ENCODE assay signal across 36 cellular contexts in the genomic region with DNA sequence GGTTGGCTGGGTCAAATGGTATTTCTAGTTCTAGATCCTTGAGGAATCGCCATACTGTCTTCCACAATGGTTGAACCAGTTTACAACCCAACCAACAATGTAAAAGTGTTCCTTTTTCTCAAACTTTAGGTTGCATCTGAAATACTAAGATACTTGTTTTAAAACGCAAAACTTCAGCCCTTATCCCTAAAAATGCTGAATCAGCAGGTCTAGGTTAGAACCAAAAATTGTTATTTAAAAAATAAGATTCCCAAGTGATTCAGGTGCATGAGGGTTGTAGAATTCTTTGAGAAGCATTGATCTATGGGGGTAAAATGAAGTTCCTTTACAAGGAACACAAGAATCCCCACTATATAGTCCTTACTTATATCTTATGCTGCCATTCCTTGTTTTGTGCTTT. TPM values are rescaled to one million over a fixed set of nuclear protein-coding genes. Genes with fewer than 3 reads are reported as not detected.
"Had no signal": no experiment of that assay in that cellular context is flagged by ENCODE, and none has a peak within 500 bp of the region (broad histone marks: within the 10 kb centered on the region; RNA-seq: fewer than 3 reads in every experiment).

No MANE protein-coding gene starts in this region.

- H3K27ac Mint-ChIP-seq: activated B cell treated with CpG ODN at 0.5 μM for 24 hours; activated CD4-positive, alpha-beta T cell treated with anti-CD3 and anti-CD28 coated beads, Interleukin-2, amount 10 ng/mL, durations not matched to agents 24 days and 14 days; activated CD8-positive, alpha-beta T cell treated with anti-CD3 and anti-CD28 coated beads for 36 hours; activated naive CD4-positive, alpha-beta T cell treated with anti-CD3 and anti-CD28 coated beads for 36 hours; activated naive CD4-positive, alpha-beta T cell treated with anti-CD3 and anti-CD28 coated beads, Interleukin-2, amount 50 U/mL, for 72 hours; activated naive CD8-positive, alpha-beta T cell treated with anti-CD3 and anti-CD28 coated beads for 36 hours; activated T-cell treated with anti-CD3 and anti-CD28 coated beads, Interleukin-2, amount 50 U/mL, for 72 hours; activated T-helper 1 cell treated with anti-CD3 and anti-CD28 coated beads, Interleukin-12 subunit alpha, Interleukin-12 subunit beta, Interleukin-2, Interleukin-4 antibody, amounts not matched to agents 30 ng/mL and 10 ng/mL and 1 ng/mL, durations not matched to agents 14 hours and 24 hours and 36 hours; activated T-helper 17 cell treated with anti-CD3 and anti-CD28 coated beads, Interleukin-2, amount 50 U/mL, for 72 hours; T-helper 1 cell treated with Interleukin-12 subunit alpha and Interleukin-12 subunit beta and Interleukin-4 antibody, amounts not matched to agents 30 μg/mL and 1 μg/mL, for 36 hours; T-helper 2 cell treated with Interferon-gamma antibody and Interleukin-4, amounts not matched to agents 5 μg/mL and 100 μg/mL, for 36 hours had no signal

- H3K9me3 ChIP-seq: adrenal gland, body of pancreas, breast epithelium had no signal

- DNase-seq: activated B cell treated with CpG ODN at 0.5 μM for 24 hours; activated CD4-positive, alpha-beta T cell treated with anti-CD3 and anti-CD28 coated beads for 4 hours; activated CD4-positive, alpha-beta T cell treated with anti-CD3 and anti-CD28 coated beads, Interleukin-2, amount 10 ng/mL, durations not matched to agents 24 days and 14 days; activated CD4-positive, alpha-beta T cell treated with anti-CD3 and anti-CD28 coated beads, Interleukin-2, amount 50 U/mL, for 48 hours; activated CD4-positive, CD25-positive, alpha-beta regulatory T cell treated with anti-CD3 and anti-CD28 coated beads, Interleukin-2, amount 50 U/mL, for 72 hours; activated CD8-positive, alpha-beta memory T cell treated with anti-CD3 and anti-CD28 coated beads, Interleukin-2, amount 50 U/mL, for 4 hours; activated CD8-positive, alpha-beta T cell treated with anti-CD3 and anti-CD28 coated beads for 36 hours; activated effector memory CD4-positive, alpha-beta T cell treated with anti-CD3 and anti-CD28 coated beads, Interleukin-2, amount 50 U/mL, for 16 hours; activated gamma-delta T cell treated with Interleukin-2 at 50 U/mL for 16 hours; activated naive CD4-positive, alpha-beta T cell; activated naive CD4-positive, alpha-beta T cell treated with anti-CD3 and anti-CD28 coated beads for 36 hours; activated naive CD4-positive, alpha-beta T cell treated with anti-CD3 and anti-CD28 coated beads, Interleukin-2, amount 50 U/mL, for 16 hours; activated naive CD8-positive, alpha-beta T cell treated with anti-CD3 and anti-CD28 coated beads for 36 hours; activated T-cell treated with anti-CD3 and anti-CD28 coated beads for 4 hours; activated T-cell treated with anti-CD3 and anti-CD28 coated beads, Interleukin-2, amount 50 U/mL, for 1 hour; activated T-cell treated with anti-CD3 and anti-CD28 coated beads, Interleukin-2, amount 50 U/mL, for 4 hours; activated T-cell treated with anti-CD3 and anti-CD28 coated beads, Interleukin-2, amount 50 U/mL, for 72 hours; adrenal gland; amniotic stem cell; aorta; body of pancreas; brain microvascular endothelial cell; central memory CD4-positive, alpha-beta T cell; T-helper 2 cell; T-helper 9 cell had no signal

- H3K27me3 Mint-ChIP-seq: activated B cell treated with CpG ODN at 0.5 μM for 24 hours; activated CD4-positive, alpha-beta T cell treated with anti-CD3 and anti-CD28 coated beads, Interleukin-2, amount 10 ng/mL, durations not matched to agents 24 days and 14 days had no signal

- H3K36me3 ChIP-seq: adrenal gland, brain microvascular endothelial cell, breast epithelium had no signal

- FAIRE-seq: astrocyte, colon, TTC549 had no signal

- H3K36me3 Mint-ChIP-seq: activated naive CD4-positive, alpha-beta T cell treated with anti-CD3 and anti-CD28 coated beads, Interleukin-2, amount 50 U/mL, for 72 hours; activated naive CD8-positive, alpha-beta T cell treated with anti-CD3 and anti-CD28 coated beads for 36 hours had no signal

- H3K4me3 ChIP-seq: adrenal gland, body of pancreas, breast epithelium had no signal

- H3K27ac ChIP-seq: adrenal gland, body of pancreas, brain microvascular endothelial cell, breast epithelium, VCaP had no signal

- H3K9me3 Mint-ChIP-seq: activated B cell treated with CpG ODN at 0.5 μM for 24 hours; activated CD4-positive, alpha-beta T cell treated with anti-CD3 and anti-CD28 coated beads, Interleukin-2, amount 10 ng/mL, durations not matched to agents 24 days and 14 days; activated CD8-positive, alpha-beta T cell treated with anti-CD3 and anti-CD28 coated beads for 36 hours; activated naive CD4-positive, alpha-beta T cell treated with anti-CD3 and anti-CD28 coated beads for 36 hours; activated naive CD4-positive, alpha-beta T cell treated with anti-CD3 and anti-CD28 coated beads, Interleukin-2, amount 50 U/mL, for 72 hours; activated naive CD8-positive, alpha-beta T cell treated with anti-CD3 and anti-CD28 coated beads for 36 hours; activated T-cell treated with anti-CD3 and anti-CD28 coated beads, Interleukin-2, amount 50 U/mL, for 4 hours; activated T-cell treated with anti-CD3 and anti-CD28 coated beads, Interleukin-2, amount 50 U/mL, for 72 hours; activated T-helper 1 cell treated with anti-CD3 and anti-CD28 coated beads, Interleukin-12 subunit alpha, Interleukin-12 subunit beta, Interleukin-2, Interleukin-4 antibody, amounts not matched to agents 30 ng/mL and 10 ng/mL and 1 ng/mL, durations not matched to agents 14 hours and 24 hours and 36 hours; activated T-helper 17 cell treated with anti-CD3 and anti-CD28 coated beads, Interleukin-2, amount 50 U/mL, for 72 hours; T-helper 1 cell treated with Interleukin-12 subunit alpha and Interleukin-12 subunit beta and Interleukin-4 antibody, amounts not matched to agents 30 μg/mL and 1 μg/mL, for 36 hours; T-helper 2 cell treated with Interferon-gamma antibody and Interleukin-4, amounts not matched to agents 5 μg/mL and 100 μg/mL, for 36 hours had no signal

- ATAC-seq: activated CD8-positive, alpha-beta T cell treated with anti-CD3 and anti-CD28 coated beads for 36 hours; activated naive CD4-positive, alpha-beta T cell treated with anti-CD3 and anti-CD28 coated beads, Interleukin-2, amount 50 U/mL, for 72 hours; activated T-cell treated with anti-CD3 and anti-CD28 coated beads, Interleukin-2, amount 50 U/mL, for 4 hours; activated T-cell treated with anti-CD3 and anti-CD28 coated beads, Interleukin-2, amount 50 U/mL, for 72 hours; activated T-helper 17 cell treated with anti-CD3 and anti-CD28 coated beads, Interleukin-2, amount 50 U/mL, for 72 hours; body of pancreas had no signal

- H3K4me1 ChIP-seq: adrenal gland, breast epithelium had no signal

- H3K4me1 Mint-ChIP-seq: activated B cell treated with CpG ODN at 0.5 μM for 24 hours; activated CD4-positive, alpha-beta T cell treated with anti-CD3 and anti-CD28 coated beads, Interleukin-2, amount 10 ng/mL, durations not matched to agents 24 days and 14 days; activated naive CD8-positive, alpha-beta T cell treated with anti-CD3 and anti-CD28 coated beads for 36 hours; activated T-helper 17 cell treated with anti-CD3 and anti-CD28 coated beads, Interleukin-2, amount 50 U/mL, for 72 hours had no signal

- H3K27me3 ChIP-seq: adrenal gland, body of pancreas, brain microvascular endothelial cell, breast epithelium had no signal

- H3K4me3 Mint-ChIP-seq: activated B cell treated with CpG ODN at 0.5 μM for 24 hours; activated CD4-positive, alpha-beta T cell treated with anti-CD3 and anti-CD28 coated beads, Interleukin-2, amount 10 ng/mL, durations not matched to agents 24 days and 14 days; activated CD8-positive, alpha-beta T cell treated with anti-CD3 and anti-CD28 coated beads for 36 hours; activated naive CD4-positive, alpha-beta T cell treated with anti-CD3 and anti-CD28 coated beads for 36 hours; activated naive CD8-positive, alpha-beta T cell treated with anti-CD3 and anti-CD28 coated beads for 36 hours; activated T-cell treated with anti-CD3 and anti-CD28 coated beads, Interleukin-2, amount 50 U/mL, for 4 hours; activated T-cell treated with anti-CD3 and anti-CD28 coated beads, Interleukin-2, amount 50 U/mL, for 72 hours; activated T-helper 1 cell treated with anti-CD3 and anti-CD28 coated beads, Interleukin-12 subunit alpha, Interleukin-12 subunit beta, Interleukin-2, Interleukin-4 antibody, amounts not matched to agents 30 ng/mL and 10 ng/mL and 1 ng/mL, durations not matched to agents 14 hours and 24 hours and 36 hours; activated T-helper 17 cell treated with anti-CD3 and anti-CD28 coated beads, Interleukin-2, amount 50 U/mL, for 72 hours; T-helper 1 cell treated with Interleukin-12 subunit alpha and Interleukin-12 subunit beta and Interleukin-4 antibody, amounts not matched to agents 30 μg/mL and 1 μg/mL, for 36 hours; T-helper 2 cell treated with Interferon-gamma antibody and Interleukin-4, amounts not matched to agents 5 μg/mL and 100 μg/mL, for 36 hours had no signal

RNA-seq across cellular contexts. Expression of gene BICC1, which starts 56.5 kb away (rescaled TPM):
- total RNA-seq: activated B cell treated with CpG ODN at 0.5 μM for 24 hours; activated CD4-positive, alpha-beta T cell treated with anti-CD3 and anti-CD28 coated beads, Interleukin-2, amount 10 ng/mL, durations not matched to agents 24 days and 14 days; activated CD8-positive, alpha-beta memory T cell treated with anti-CD3 and anti-CD28 coated beads for 36 hours; activated CD8-positive, alpha-beta T cell treated with anti-CD3 and anti-CD28 coated beads for 36 hours; activated naive CD4-positive, alpha-beta T cell treated with anti-CD3 and anti-CD28 coated beads for 36 hours; activated T-cell treated with anti-CD3 and anti-CD28 coated beads, Interleukin-2, amount 50 U/mL, for 4 hours; activated T-cell treated with anti-CD3 and anti-CD28 coated beads, Interleukin-2, amount 50 U/mL, for 72 hours had no signal
